Comparison of ENCODE assay signal across 10 cellular contexts in genomic region chr2:27959496-27959895, GRCh38.
DNase-seq lines count a peak whose midpoint lies in the region; ATAC-seq and TF ChIP-seq lines count a peak whose summit lies in the region.
"Had no signal": no experiment of that assay in that cellular context is flagged by ENCODE, and none has a peak within 500 bp of the region (broad histone marks: within the 10 kb centered on the region; RNA-seq: fewer than 3 reads in every experiment).

No MANE protein-coding gene starts in this region.

- DNase-seq in CMK (ENCODE audit: low read depth) (peak; percentile 35), PC-3 (peak; percentile 49), dorsolateral prefrontal cortex (peak in 1 of 10 donors; percentile 20), T-cell (no peak), NCI-H2081 treated with DMSO at 0.1 percent for 48 hours (lab: John Stamatoyannopoulos, UW) (no peak), NCI-H1694 (lab: John Stamatoyannopoulos, UW) (no peak), iPS-NIHi7 (ENCODE audit: extremely low spot score) (no peak)

- H3K27ac Mint-ChIP-seq in nephron (peak overlapping the region; percentile 7 to 75 (median 74)), T-cell (no peak overlapping the region)

- ATAC-seq in PC-3 (no peak), T-cell (replicated peaks in 1 of 4) (no peak)
- ATAC-seq: body of pancreas had no signal

- no peaks in the 10 kb centered on the region for H3K36me3 ChIP-seq in PC-3 (ENCODE audit: low read depth, low read length)
- H3K36me3 ChIP-seq: thyroid gland had no signal

- no peaks in the 10 kb centered on the region for H3K27me3 ChIP-seq in PC-3 (ENCODE audit: low read length)
- no peaks in the 10 kb centered on the region for H3K27me3 ChIP-seq in dorsolateral prefrontal cortex
- H3K27me3 ChIP-seq: body of pancreas, thyroid gland had no signal

- H3K9me3 ChIP-seq in PC-3 (ENCODE audit: low read length) = no peaks in the 10 kb centered on the region
- H3K9me3 ChIP-seq: body of pancreas, thyroid gland had no signal

- H3K27me3 Mint-ChIP-seq in nephron (ENCODE audit: low read depth) = no peaks in the 10 kb centered on the region
- no peaks in the 10 kb centered on the region for H3K27me3 Mint-ChIP-seq in T-cell

- H3K4me1 Mint-ChIP-seq in nephron = peaks cover 52% of the 10 kb centered on the region
- H3K4me1 Mint-ChIP-seq in T-cell = peaks cover 71 to 76% (median 75%) of the 10 kb centered on the region in 3 donors

- no TSS peak for BruUV-seq in PC-3 (replicated peaks; lab: Mats Ljungman, UMichigan)

- H3K79me2 ChIP-seq in PC-3 (ENCODE audit: low read length) = peaks cover 10% of the 10 kb centered on the region; the same call in 1 of the 2 replicates

- peaks cover 6% of the 10 kb centered on the region for H3K36me3 Mint-ChIP-seq in nephron (ENCODE audit: low read depth)
- peaks cover 21% of the 10 kb centered on the region for H3K36me3 Mint-ChIP-seq in T-cell

- H3K27ac ChIP-seq in PC-3 (ENCODE audit: low read length) = peak overlapping the region; percentile 50; the same call in 1 of the 2 replicates
- peak overlapping the region in 24 of 59 donors; percentile 2 to 74 (median 35) for H3K27ac ChIP-seq in dorsolateral prefrontal cortex
- H3K27ac ChIP-seq: thyroid gland had no signal

- peaks cover 68% of the 10 kb centered on the region for H3K4me1 ChIP-seq in PC-3 (ENCODE audit: insufficient read depth, low read length)

- no peak overlapping the region for H2AFZ ChIP-seq in PC-3 (ENCODE audit: low read length)

- peak overlapping the region; percentile 64 for H3K4me2 ChIP-seq in PC-3 (ENCODE audit: low read length)

- H4K20me1 ChIP-seq in PC-3 (ENCODE audit: low read length) = no peaks in the 10 kb centered on the region

- no peak overlapping the region for H3K9ac ChIP-seq in PC-3 (ENCODE audit: low read length)

- intact Hi-C loops in PC-3 (cut with micrococcal nuclease) (loop anchor here (5.0 to 10.0 kb wide), 4 partner anchors 185 to 273 kb away; partner anchors contain the start of gene MRPL33), dorsolateral prefrontal cortex (cut with DNase I) (loop anchor here in 1 of 2 donors (10.0 kb wide), 2 partner anchors 65 to 435 kb away; partner anchors contain the start of genes BABAM2, FOSL2 and RBKS)

- H3K9me3 Mint-ChIP-seq in nephron (peaks cover 2% of the 10 kb centered on the region), T-cell (no peaks in the 10 kb centered on the region)

- H3K4me3 Mint-ChIP-seq in nephron (peak overlapping the region in 2 of 3 experiments; percentile 4 to 11), T-cell (no peak overlapping the region)

- no peaks in the 10 kb centered on the region for H3K9me2 ChIP-seq in PC-3 (replicated peaks; ENCODE audit: low read length)

- POLR2A ChIA-PET in PC-3 (lab: Charles Lee; ENCODE audit: unreplicated experiment) (no interaction called here), T-cell (lab: Charles Lee) (interaction anchor here in 1 of 2 donors (0.6 kb wide), 1 partner anchor 444 kb away, joined by 4 read pairs; no protein-coding TSS in a partner anchor)

- H3K4me3 ChIP-seq in PC-3 (ENCODE audit: low read length) (no peak overlapping the region), dorsolateral prefrontal cortex (peak overlapping the region in 34 of 59 donors; percentile 0 to 47 (median 20))
- H3K4me3 ChIP-seq: body of pancreas, thyroid gland had no signal

- H3F3A ChIP-seq in PC-3 (ENCODE audit: low read length, unreplicated experiment) = peaks cover 17% of the 10 kb centered on the region

- CTCF ChIA-PET in PC-3 (lab: Charles Lee) (no interaction called here), T-cell (lab: Charles Lee) (interaction anchor here in 1 of 2 donors (0.6 kb wide), 1 partner anchor 13 kb away, joined by 3 read pairs; no protein-coding TSS in a partner anchor)

- no peak for TF ChIP-seq CTCF in PC-3 (conservative IDR thresholded peaks at IDR 0.05; ENCODE audit: low read depth, low read length)
- no peak for TF ChIP-seq CTCF in dorsolateral prefrontal cortex (IDR thresholded peaks at IDR 0.05 in 54 of 56, conservative IDR thresholded peaks at IDR 0.05 in 2 of 56; ENCODE audit: low read depth in 1 of 56, partially characterized antibody in 56 of 56)
- TF ChIP-seq CTCF in nephron (IDR thresholded peaks at IDR 0.05; ENCODE audit: unreplicated experiment in 3 of 3) = no peak

Comparison
In these comparisons a context has a peak if more than half of its experiments do, and no peak if none do; other contexts are left out.
1. DNase-seq: peak in CMK (single experiment) and PC-3 (single experiment); none in T-cell (0 of 34), NCI-H2081 treated with DMSO at 0.1 percent for 48 hours (single experiment), NCI-H1694 (single experiment) and iPS-NIHi7 (single experiment).
2. H3K27ac Mint-ChIP-seq: peak in nephron (3 of 3); none in T-cell (0 of 2).
3. H3K4me3 Mint-ChIP-seq: peak in nephron (2 of 3); none in T-cell (0 of 3).